ENCODE assay signal across 2 cellular contexts in the genomic region with DNA sequence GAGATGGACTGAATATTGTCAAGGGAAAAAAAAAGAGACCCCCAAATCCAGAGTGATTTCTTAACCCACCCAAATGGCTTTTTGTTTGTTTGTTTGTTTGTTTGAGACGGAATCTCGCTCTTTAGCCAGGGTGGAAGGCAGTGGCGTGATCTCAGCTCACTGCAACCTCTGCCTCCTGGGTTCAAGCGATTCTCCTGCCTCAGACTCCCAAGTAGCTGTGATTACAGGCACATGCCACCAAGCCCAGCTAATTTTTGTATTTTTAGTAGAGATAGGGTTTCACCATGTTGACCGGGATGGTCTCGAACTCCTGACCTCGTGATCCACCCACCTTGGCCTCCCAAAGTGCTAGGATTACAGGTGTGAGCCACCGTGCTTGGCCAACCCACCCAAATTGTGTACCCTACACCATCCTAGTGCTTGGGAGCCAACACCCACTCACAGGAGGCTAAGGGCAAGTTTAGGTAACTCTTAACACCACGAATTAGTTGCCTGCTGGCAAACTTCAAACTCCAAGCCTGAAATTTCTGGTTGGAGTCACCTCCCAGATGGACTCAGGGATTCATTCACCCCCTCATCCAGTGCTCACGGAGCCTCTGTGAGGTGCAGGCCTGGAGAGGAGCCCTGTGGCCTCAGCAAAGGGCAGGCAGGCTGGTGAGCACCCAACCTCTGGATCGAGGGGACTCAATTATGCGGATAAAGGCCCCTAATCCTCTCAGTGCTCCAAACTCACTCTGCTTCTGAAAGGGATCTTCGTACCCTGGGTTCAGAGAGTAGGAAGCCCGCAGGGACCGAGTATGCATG.
TF ChIP-seq lines count a peak whose summit lies in the region.

No MANE protein-coding gene starts in this region.

TF ChIP-seq in H1, 55 proteins besides CTCF, POLR2A, EP300 and RAD21:
- TF ChIP-seq POLR2AphosphoS5 (IDR thresholded peaks at IDR 0.05; ENCODE audit: low read depth, low read length) (peak; percentile 42; the same call in 1 of the 2 replicates), JUND (IDR thresholded peaks at IDR 0.05; ENCODE audit: low read length) (no peak), CBX5 (IDR thresholded peaks at IDR 0.05; ENCODE audit: low read depth, low read length) (no peak)

TF ChIP-seq in HEK293T, 16 proteins besides CTCF, POLR2A, EP300 and RAD21:
- no peak for TF ChIP-seq SUZ12 (IDR thresholded peaks at IDR 0.05)
- TF ChIP-seq, protein P1, sequence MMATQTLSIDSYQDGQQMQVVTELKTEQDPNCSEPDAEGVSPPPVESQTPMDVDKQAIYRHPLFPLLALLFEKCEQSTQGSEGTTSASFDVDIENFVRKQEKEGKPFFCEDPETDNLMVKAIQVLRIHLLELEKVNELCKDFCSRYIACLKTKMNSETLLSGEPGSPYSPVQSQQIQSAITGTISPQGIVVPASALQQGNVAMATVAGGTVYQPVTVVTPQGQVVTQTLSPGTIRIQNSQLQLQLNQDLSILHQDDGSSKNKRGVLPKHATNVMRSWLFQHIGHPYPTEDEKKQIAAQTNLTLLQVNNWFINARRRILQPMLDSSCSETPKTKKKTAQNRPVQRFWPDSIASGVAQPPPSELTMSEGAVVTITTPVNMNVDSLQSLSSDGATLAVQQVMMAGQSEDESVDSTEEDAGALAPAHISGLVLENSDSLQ (IDR thresholded peaks at IDR 0.05), result no peak
- TF ChIP-seq TARDBP (IDR thresholded peaks at IDR 0.05), result no peak
- TF ChIP-seq ZNF384 (IDR thresholded peaks at IDR 0.05), result no peak
- TF ChIP-seq FOXA1 (IDR thresholded peaks at IDR 0.05), result no peak
- TF ChIP-seq FOXK2 (IDR thresholded peaks at IDR 0.05), result no peak
- TF ChIP-seq SP1 (IDR thresholded peaks at IDR 0.05), result no peak
- TF ChIP-seq ELF4 (IDR thresholded peaks at IDR 0.05), result no peak
- TF ChIP-seq CTBP1 (IDR thresholded peaks at IDR 0.05; ENCODE audit: borderline replicate concordance), result no peak
- TF ChIP-seq BHLHE40 (IDR thresholded peaks at IDR 0.05; ENCODE audit: borderline replicate concordance), result no peak
- no peak for TF ChIP-seq ARNT (IDR thresholded peaks at IDR 0.05)
